In genomic region chr7:47948096-47948790, GRCh38 we compare ENCODE assay signal across 26 cellular contexts. TPM values are rescaled to one million over a fixed set of nuclear protein-coding genes. Genes with fewer than 3 reads are reported as not detected.
A peak's percentile ranks its signal among the peaks of the same experiment; 100 is the strongest.
DNase-seq lines count a peak whose midpoint lies in the region; ATAC-seq and TF ChIP-seq lines count a peak whose summit lies in the region.
"Had no signal": no experiment of that assay in that cellular context is flagged by ENCODE, and none has a peak within 500 bp of the region (broad histone marks: within the 10 kb centered on the region; RNA-seq: fewer than 3 reads in every experiment).

A gene with protein sequence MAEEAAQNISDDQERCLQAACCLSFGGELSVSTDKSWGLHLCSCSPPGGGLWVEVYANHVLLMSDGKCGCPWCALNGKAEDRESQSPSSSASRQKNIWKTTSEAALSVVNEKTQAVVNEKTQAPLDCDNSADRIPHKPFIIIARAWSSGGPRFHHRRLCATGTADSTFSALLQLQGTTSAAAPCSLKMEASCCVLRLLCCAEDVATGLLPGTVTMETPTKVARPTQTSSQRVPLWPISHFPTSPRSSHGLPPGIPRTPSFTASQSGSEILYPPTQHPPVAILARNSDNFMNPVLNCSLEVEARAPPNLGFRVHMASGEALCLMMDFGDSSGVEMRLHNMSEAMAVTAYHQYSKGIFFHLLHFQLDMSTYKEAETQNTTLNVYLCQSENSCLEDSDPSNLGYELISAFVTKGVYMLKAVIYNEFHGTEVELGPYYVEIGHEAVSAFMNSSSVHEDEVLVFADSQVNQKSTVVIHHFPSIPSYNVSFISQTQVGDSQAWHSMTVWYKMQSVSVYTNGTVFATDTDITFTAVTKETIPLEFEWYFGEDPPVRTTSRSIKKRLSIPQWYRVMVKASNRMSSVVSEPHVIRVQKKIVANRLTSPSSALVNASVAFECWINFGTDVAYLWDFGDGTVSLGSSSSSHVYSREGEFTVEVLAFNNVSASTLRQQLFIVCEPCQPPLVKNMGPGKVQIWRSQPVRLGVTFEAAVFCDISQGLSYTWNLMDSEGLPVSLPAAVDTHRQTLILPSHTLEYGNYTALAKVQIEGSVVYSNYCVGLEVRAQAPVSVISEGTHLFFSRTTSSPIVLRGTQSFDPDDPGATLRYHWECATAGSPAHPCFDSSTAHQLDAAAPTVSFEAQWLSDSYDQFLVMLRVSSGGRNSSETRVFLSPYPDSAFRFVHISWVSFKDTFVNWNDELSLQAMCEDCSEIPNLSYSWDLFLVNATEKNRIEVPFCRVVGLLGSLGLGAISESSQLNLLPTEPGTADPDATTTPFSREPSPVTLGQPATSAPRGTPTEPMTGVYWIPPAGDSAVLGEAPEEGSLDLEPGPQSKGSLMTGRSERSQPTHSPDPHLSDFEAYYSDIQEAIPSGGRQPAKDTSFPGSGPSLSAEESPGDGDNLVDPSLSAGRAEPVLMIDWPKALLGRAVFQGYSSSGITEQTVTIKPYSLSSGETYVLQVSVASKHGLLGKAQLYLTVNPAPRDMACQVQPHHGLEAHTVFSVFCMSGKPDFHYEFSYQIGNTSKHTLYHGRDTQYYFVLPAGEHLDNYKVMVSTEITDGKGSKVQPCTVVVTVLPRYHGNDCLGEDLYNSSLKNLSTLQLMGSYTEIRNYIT (N-terminal part only) (minus strand): TSS chr7:47948466. CDS start chr7:47948440, 26 bp downstream.

- H2BK120ac ChIP-seq in trophoblast cell (ENCODE audit: insufficient read depth, low read length, poor library complexity) (no peak within 1 kb of the TSS), mesendoderm (ENCODE audit: low read depth, low read length) (no peak within 1 kb of the TSS)

- dilution Hi-C loops in mammary epithelial cell (cut with HindIII; ENCODE audit: low sequenced_read_pairs), result no loop called here

- CTCF ChIA-PET in mammary epithelial cell (lab: Charles Lee; ENCODE audit: low non-redundant PET), result interaction anchor here (0.6 kb wide), 1 partner anchor 9 kb away, joined by 3 read pairs; no protein-coding TSS in a partner anchor

- H3K18ac ChIP-seq in trophoblast cell (ENCODE audit: low read length) (no peak within 1 kb of the TSS), mesendoderm (ENCODE audit: low read length) (no peak within 1 kb of the TSS)

- H3K79me1 ChIP-seq in trophoblast cell (ENCODE audit: low read length) (peaks cover under 1% of the 10 kb centered on the region), mesendoderm (ENCODE audit: low read length) (no peaks in the 10 kb centered on the region)

- in situ Hi-C loops in mammary epithelial cell (cut with MboI; ENCODE audit: low sequenced_read_pairs in 2 of 2), result loop anchor here in 1 of 2 donors (5.0 kb wide), 1 partner anchor 204 kb away; no protein-coding TSS in a partner anchor

- H4K12ac ChIP-seq in trophoblast cell (ENCODE audit: low read depth, low read length), result no peak within 1 kb of the TSS

- no peak within 1 kb of the TSS for H3K4me2 ChIP-seq in trophoblast cell (ENCODE audit: low read length)
- H3K4me2 ChIP-seq in mammary epithelial cell (ENCODE audit: insufficient read depth, low read depth, low read length), result no peak within 1 kb of the TSS
- no peak within 1 kb of the TSS for H3K4me2 ChIP-seq in mesendoderm (ENCODE audit: low read length)
- H3K4me2 ChIP-seq: A549, smooth muscle cell had no signal

- no peak for DNase-seq in left ventricle myocardium superior
- DNase-seq in left cardiac atrium, result no peak
- peak; percentile 19 for DNase-seq in hepatic stellate cell (ENCODE audit: low spot score)
- peak; percentile 56 to 71 for DNase-seq in trophoblast cell
- no peak for DNase-seq in mammary epithelial cell
- DNase-seq in mesendoderm, result no peak
- DNase-seq in NOMO-1 (lab: John Stamatoyannopoulos, UW; ENCODE audit: unreplicated experiment in 2 of 2), result no peak
- DNase-seq: activated CD4-positive, alpha-beta T cell treated with anti-CD3 and anti-CD28 coated beads, Interleukin-2, amount 10 ng/mL, durations not matched to agents 24 days and 14 days; cerebellar nuclear complex; DND-41; effector CD4-positive, alpha-beta T cell; NCI-H1092; NCI-H187 treated with DMSO at 0.1 percent for 48 hours; NCI-H774; OCI-M1; SHP77 treated with DMSO at 0.1 percent for 48 hours; stimulated activated CD4-positive, alpha-beta T cell treated with anti-CD3 and anti-CD28 coated beads, Interleukin-2, amount 100 ng/mL, for 48 hours; stimulated activated naive CD4-positive, alpha-beta T cell treated with Interleukin-2 at 50 U/mL for 16 hours had no signal

- no peaks in the 10 kb centered on the region for H4K20me1 ChIP-seq in mammary epithelial cell (ENCODE audit: insufficient read depth, low read length)

- H3K14ac ChIP-seq in trophoblast cell (ENCODE audit: low read length), result no peak within 1 kb of the TSS

- BruUV-seq in mammary epithelial cell (replicated peaks; lab: Mats Ljungman, UMichigan), result no TSS peak

- H2AFZ ChIP-seq in trophoblast cell (ENCODE audit: insufficient read depth, low read length, poor library complexity) (no peak within 1 kb of the TSS), mammary epithelial cell (ENCODE audit: low read depth, low read length) (no peak within 1 kb of the TSS)

- no peak within 1 kb of the TSS for H2BK5ac ChIP-seq in trophoblast cell (ENCODE audit: low read depth, low read length, poor library complexity)
- H2BK5ac ChIP-seq in mesendoderm (ENCODE audit: low read length), result no peak within 1 kb of the TSS

- no peak within 1 kb of the TSS for H2BK15ac ChIP-seq in mesendoderm (replicated peaks; ENCODE audit: low read depth)

- no peak within 1 kb of the TSS for H3K56ac ChIP-seq in mesendoderm (ENCODE audit: low read length)

- no peaks in the 10 kb centered on the region for H3K79me2 ChIP-seq in trophoblast cell (ENCODE audit: control insufficient read depth, insufficient read depth, low read length, poor library complexity)
- H3K79me2 ChIP-seq in mammary epithelial cell (ENCODE audit: insufficient read depth, low read length), result no peaks in the 10 kb centered on the region
- H3K79me2 ChIP-seq in mesendoderm (ENCODE audit: control insufficient read depth, insufficient read depth, low read length), result no peaks in the 10 kb centered on the region

- H3K36me3 ChIP-seq in trophoblast cell (ENCODE audit: control insufficient read depth in 1 of 2, insufficient read depth in 2 of 2, low read length in 2 of 2) (no peaks in the 10 kb centered on the region), mammary epithelial cell (ENCODE audit: insufficient read depth, low read length) (no peaks in the 10 kb centered on the region), mesendoderm (ENCODE audit: control insufficient read depth, insufficient read depth, low read length) (no peaks in the 10 kb centered on the region)
- H3K36me3 ChIP-seq: ascending aorta, prostate gland, tibial nerve had no signal

- H3K23ac ChIP-seq in trophoblast cell (ENCODE audit: low read length) (no peak within 1 kb of the TSS), mesendoderm (ENCODE audit: low read length) (no peak within 1 kb of the TSS)

- no peak within 1 kb of the TSS for H3K4ac ChIP-seq in trophoblast cell (ENCODE audit: low read depth, low read length)
- H3K4ac ChIP-seq in mesendoderm (ENCODE audit: low read depth, low read length), result no peak within 1 kb of the TSS

- WGBS in trophoblast cell (ENCODE audit: extremely low coverage, insufficient coverage, insufficient read length), result no CpG with 5 or more reads among the region's 8 CpGs
- WGBS in mammary epithelial cell (ENCODE audit: low coverage, missing lambda C conversion rate), result 86% methylated on average over 8 of the region's 8 CpGs
- no CpG with 5 or more reads among the region's 8 CpGs for WGBS in mesendoderm (ENCODE audit: extremely low coverage, insufficient coverage, low lambda C conversion rate)

- ATAC-seq in left ventricle myocardium superior, result peak; percentile 23
- ATAC-seq in left cardiac atrium, result no peak
- ATAC-seq in GM21786 (IDR thresholded peaks at IDR 0.05; ENCODE audit: unreplicated experiment), result no peak
- ATAC-seq: A549; activated naive CD4-positive, alpha-beta T cell treated with anti-CD3 and anti-CD28 coated beads, Interleukin-2, amount 50 U/mL, for 72 hours had no signal

- no peak within 1 kb of the TSS for H4K91ac ChIP-seq in trophoblast cell (ENCODE audit: low read depth, low read length)

- no peak within 1 kb of the TSS for H2BK12ac ChIP-seq in trophoblast cell (ENCODE audit: low read length)

- H4K8ac ChIP-seq in trophoblast cell (ENCODE audit: low read depth, low read length) (no peak within 1 kb of the TSS), mesendoderm (ENCODE audit: low read depth, low read length) (no peak within 1 kb of the TSS)

- H2AK5ac ChIP-seq in trophoblast cell (ENCODE audit: low read length) (no peak within 1 kb of the TSS), mesendoderm (ENCODE audit: low read length) (no peak within 1 kb of the TSS)

- H4K5ac ChIP-seq in mesendoderm (ENCODE audit: low read length), result no peak within 1 kb of the TSS

- H3K4me3 ChIP-seq in trophoblast cell (ENCODE audit: low read depth, low read length) (no peak within 1 kb of the TSS), mammary epithelial cell (replicated peaks in 1 of 3; ENCODE audit: insufficient read depth in 1 of 3, low read depth in 2 of 3, low read length in 3 of 3) (no peak within 1 kb of the TSS), mesendoderm (ENCODE audit: low read length) (no peak within 1 kb of the TSS)
- H3K4me3 ChIP-seq: A549, ascending aorta, prostate gland, smooth muscle cell, tibial nerve had no signal

- H3K9me3 ChIP-seq in trophoblast cell (ENCODE audit: insufficient read depth, low read depth, low read length), result peaks cover 3% of the 10 kb centered on the region
- no peaks in the 10 kb centered on the region for H3K9me3 ChIP-seq in mammary epithelial cell (replicated peaks; ENCODE audit: insufficient read depth, low read length)
- H3K9me3 ChIP-seq: A549, ascending aorta, prostate gland, tibial nerve had no signal

- TF ChIP-seq CTCF in mammary epithelial cell (conservative IDR thresholded peaks at IDR 0.05 in 1 of 2, IDR thresholded peaks at IDR 0.05 in 1 of 2; ENCODE audit: extremely low read depth in 1 of 2, insufficient read depth in 1 of 2, low read depth in 1 of 2, low read length in 2 of 2), result no peak

- intact Hi-C loops in left ventricle myocardium superior (cut with micrococcal nuclease), result loop anchor here (10.0 kb wide), 1 partner anchor 157 kb away; no protein-coding TSS in a partner anchor
- intact Hi-C loops in left cardiac atrium (cut with DNase I), result no loop called here
- intact Hi-C loops in mammary epithelial cell (cut with micrococcal nuclease), result loop anchor here (5.0 to 10.0 kb wide), 2 partner anchors 349 to 1907 kb away; no protein-coding TSS in a partner anchor

- H3K4me1 ChIP-seq in trophoblast cell (ENCODE audit: control insufficient read depth in 1 of 2, insufficient read depth in 2 of 2, low read length in 2 of 2) (peaks cover 0 to 12% of the 10 kb centered on the region in 2 experiments), mammary epithelial cell (ENCODE audit: insufficient read depth, low read length) (no peaks in the 10 kb centered on the region), mesendoderm (ENCODE audit: control insufficient read depth, low read depth, low read length) (no peaks in the 10 kb centered on the region)
- H3K4me1 ChIP-seq: ascending aorta, prostate gland had no signal

- H3K27ac ChIP-seq in trophoblast cell (ENCODE audit: low read depth, low read length), result no peak within 1 kb of the TSS
- H3K27ac ChIP-seq in mammary epithelial cell (ENCODE audit: insufficient read depth, low read depth, low read length), result no peak within 1 kb of the TSS
- no peak within 1 kb of the TSS for H3K27ac ChIP-seq in mesendoderm (ENCODE audit: low read depth, low read length)
- H3K27ac ChIP-seq: A549, prostate gland had no signal

- H3K27me3 ChIP-seq in trophoblast cell (ENCODE audit: insufficient read depth, low read length) (no peaks in the 10 kb centered on the region), mammary epithelial cell (ENCODE audit: insufficient read depth, low read length) (no peaks in the 10 kb centered on the region), mesendoderm (ENCODE audit: insufficient read depth, low read length, poor library complexity) (no peaks in the 10 kb centered on the region)
- H3K27me3 ChIP-seq: ascending aorta, tibial nerve had no signal

- no peak within 1 kb of the TSS for H3K9ac ChIP-seq in trophoblast cell (ENCODE audit: low read length)
- H3K9ac ChIP-seq in mammary epithelial cell (ENCODE audit: insufficient read depth, low read length), result no peak within 1 kb of the TSS
- no peak within 1 kb of the TSS for H3K9ac ChIP-seq in mesendoderm (ENCODE audit: low read length)

RNA-seq across cellular contexts. Expression of the gene that starts here (rescaled TPM):
- total RNA-seq in left ventricle myocardium superior (2.8 TPM), left cardiac atrium (1 to 10 TPM in 1 of 2 donors, under 1 TPM in 1; 0.68 to 1.8 TPM), mammary epithelial cell (under 1 TPM in 1 of 2 donors, not detected in 1; 0.17 TPM)
- 0.07 and 0.15 TPM in 2 replicates for polyA plus RNA-seq in trophoblast cell (2013)
- polyA plus RNA-seq in mammary epithelial cell, result 0.09 TPM
- polyA minus RNA-seq in mammary epithelial cell, result not detected
- 0.06 TPM for polyA plus RNA-seq in mesendoderm (2013, experiment 1 of 2)
- polyA plus RNA-seq in mesendoderm (2013, experiment 2 of 2), result 0.07 TPM
- total RNA-seq: activated T-helper 1 cell treated with anti-CD3 and anti-CD28 coated beads, Interleukin-12 subunit alpha, Interleukin-12 subunit beta, Interleukin-2, Interleukin-4 antibody, amounts not matched to agents 30 ng/mL and 10 ng/mL and 1 ng/mL, durations not matched to agents 14 hours and 24 hours and 36 hours had no signal

Comparison
In these comparisons a context has a peak if more than half of its experiments do, and no peak if none do; other contexts are left out.
1. intact Hi-C loops: an anchor here in left ventricle myocardium superior (10.0 kb wide) and mammary epithelial cell (5.0 to 10.0 kb wide); none called in left cardiac atrium.
2. DNase-seq: peak in hepatic stellate cell (single experiment) and trophoblast cell (2 of 2); none in left ventricle myocardium superior (single experiment), left cardiac atrium (single experiment), mammary epithelial cell (single experiment), mesendoderm (single experiment) and NOMO-1 (0 of 2).